7 cellular contexts compared by ENCODE assay signal in the genomic region with DNA sequence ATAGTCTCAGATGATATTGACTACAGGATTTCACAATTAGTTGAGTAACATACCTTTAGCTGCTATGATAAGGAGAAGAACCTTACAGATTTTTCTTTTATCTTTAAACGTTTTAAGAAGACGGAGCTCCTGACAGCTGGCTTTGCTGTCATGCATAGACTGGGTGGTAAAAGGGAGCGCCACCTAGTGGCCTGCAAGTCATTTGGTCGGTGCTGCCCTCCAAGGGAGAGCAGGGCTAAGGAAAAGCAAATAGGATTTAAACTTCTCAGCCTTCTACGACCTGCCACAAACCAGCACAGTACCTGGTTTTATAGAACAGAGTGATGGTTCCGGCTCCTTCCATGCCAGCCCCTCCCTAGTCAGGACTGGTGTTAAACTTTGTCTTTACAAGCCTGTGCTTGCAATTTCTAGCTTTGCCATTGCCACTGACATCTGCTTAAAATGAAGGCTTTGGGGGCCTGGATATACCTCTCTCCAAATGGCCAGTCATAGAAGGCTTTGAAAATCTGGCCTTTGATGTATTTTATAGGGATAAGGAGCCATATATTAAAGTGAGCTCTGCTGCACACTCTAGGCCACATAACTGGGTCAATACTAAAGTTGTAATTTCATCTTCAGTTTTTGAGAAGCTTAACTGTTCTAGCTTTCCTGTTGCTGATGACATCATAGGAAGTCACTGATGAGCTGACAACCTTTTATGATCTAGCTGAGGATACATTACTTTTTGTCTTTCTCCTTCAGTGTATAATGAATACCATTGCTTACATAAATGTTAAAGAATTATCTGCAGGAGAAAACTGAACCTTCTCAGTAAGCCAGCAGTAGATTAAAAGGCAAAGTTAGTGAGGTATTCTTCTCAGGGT. TPM values are rescaled to one million over a fixed set of nuclear protein-coding genes. Genes with fewer than 3 reads are reported as not detected.
DNase-seq lines count a peak whose midpoint lies in the region; ATAC-seq and TF ChIP-seq lines count a peak whose summit lies in the region.

No MANE protein-coding gene starts in this region.

- ATAC-seq in HCT116 (peak; percentile 97), right cardiac atrium (peak; percentile 74 to 85)

- no peaks in the 10 kb centered on the region for H3K79me2 ChIP-seq in HCT116 (ENCODE audit: insufficient read depth, low read length)
- H3K79me2 ChIP-seq in SK-N-SH (ENCODE audit: insufficient read depth): no peaks in the 10 kb centered on the region

- H3K4me1 ChIP-seq in HCT116 (ENCODE audit: control insufficient read depth in 1 of 2, insufficient read depth in 2 of 2, low read length in 2 of 2) (no peaks in the 10 kb centered on the region), SK-N-SH (ENCODE audit: control insufficient read depth in 1 of 2, insufficient read depth in 2 of 2, low read depth in 1 of 2, low read length in 1 of 2) (peaks cover 11 to 12% of the 10 kb centered on the region in 2 experiments), right cardiac atrium (ENCODE audit: control insufficient read depth, insufficient read depth, low read length) (peaks cover 1% of the 10 kb centered on the region), sigmoid colon (peaks cover 0 to 41% (median 34%) of the 10 kb centered on the region in 4 donors)

- 5% methylated on average over 6 of the region's 6 CpGs for whole genome bisulfite sequencing in SK-N-SH (ENCODE audit: low lambda C conversion rate)
- 12% methylated on average over 6 of the region's 6 CpGs for WGBS in right cardiac atrium
- 4 to 9% methylated on average over 6 of the region's 6 CpGs for WGBS in sigmoid colon, 2 donors

- H3K9me2 ChIP-seq in HCT116 (ENCODE audit: insufficient read depth): no peaks in the 10 kb centered on the region
- no peaks in the 10 kb centered on the region for H3K9me2 ChIP-seq in SK-N-SH

- H4K20me1 ChIP-seq in HCT116 (ENCODE audit: insufficient read depth): no peaks in the 10 kb centered on the region
- no peaks in the 10 kb centered on the region for H4K20me1 ChIP-seq in SK-N-SH (ENCODE audit: insufficient read depth)

- H3K27me3 ChIP-seq in HCT116 (ENCODE audit: insufficient read depth, low read length) (no peaks in the 10 kb centered on the region), SK-N-SH (ENCODE audit: insufficient read depth) (no peaks in the 10 kb centered on the region), right cardiac atrium (ENCODE audit: control insufficient read depth, insufficient read depth) (no peaks in the 10 kb centered on the region), sigmoid colon (no peaks in the 10 kb centered on the region)

- TF ChIP-seq POLR2A in HCT116 (IDR thresholded peaks at IDR 0.05; ENCODE audit: borderline replicate concordance, extremely low read depth, insufficient read depth, insufficient read length): no peak
- TF ChIP-seq POLR2A in sigmoid colon (IDR thresholded peaks at IDR 0.05): no peak

- intact Hi-C loops in HCT116 (cut with micrococcal nuclease) (loop anchor here (1.0 to 5.0 kb wide), 2 partner anchors 188 to 1014 kb away; no protein-coding TSS in a partner anchor), right cardiac atrium (cut with DNase I) (loop anchor here in 3 of 4 donors (5.0 to 10.0 kb wide), 3 partner anchors 186 to 582 kb away; no protein-coding TSS in a partner anchor), sigmoid colon (cut with DNase I) (loop anchor here (1.0 to 5.0 kb wide), 2 partner anchors 188 to 584 kb away; no protein-coding TSS in a partner anchor)

- TF ChIP-seq RAD21 in HCT116 (IDR thresholded peaks at IDR 0.05; ENCODE audit: low read depth) (peak; percentile 47), SK-N-SH (IDR thresholded peaks at IDR 0.05; ENCODE audit: low read length) (peak; percentile 74)

- no peak overlapping the region for H3K9ac ChIP-seq in HCT116 (ENCODE audit: low read length)
- H3K9ac ChIP-seq in SK-N-SH: no peak overlapping the region

- RAD21 ChIA-PET in HCT116 (lab: Charles Lee; ENCODE audit: low non-redundant PET in 1 of 2, low total read pairs in 2 of 2, uncharacterized antibody in 2 of 2, unreplicated experiment in 2 of 2): interaction anchor here (0.5 to 1.1 kb wide), 4 partner anchors 188 to 570 kb away, joined by 3 read pairs; no protein-coding TSS in a partner anchor

- H3K27ac ChIP-seq in HCT116 (ENCODE audit: low read depth, low read length): no peak overlapping the region
- H3K27ac ChIP-seq in SK-N-SH (ENCODE audit: low read depth in 2 of 2, low read length in 1 of 2): no peak overlapping the region
- no peak overlapping the region for H3K27ac ChIP-seq in right cardiac atrium (ENCODE audit: low read length)
- peak overlapping the region in 3 of 4 donors; percentile 11 to 39 (median 35) for H3K27ac ChIP-seq in sigmoid colon

- DNase-seq in HCT116 (ENCODE audit: low read depth, low spot score) (peak; percentile 43), M059J (ENCODE audit: low read depth) (peak; percentile 75), SK-N-SH (peak; percentile 62), amniotic stem cell (lab: John Stamatoyannopoulos, UW) (peak; percentile 77), right cardiac atrium (peak; percentile 71 to 83 (median 83)), sigmoid colon (peak; percentile 86)

- TF ChIP-seq CTCF in GM12874 (IDR thresholded peaks at IDR 0.05; ENCODE audit: insufficient read depth, low read depth, low read length): peak; percentile 84
- TF ChIP-seq CTCF in HCT116 (IDR thresholded peaks at IDR 0.05 in 2 of 3, conservative IDR thresholded peaks at IDR 0.05 in 1 of 3; ENCODE audit: borderline replicate concordance in 1 of 3, insufficient read depth in 1 of 3, low read depth in 2 of 3, low read length in 2 of 3): peak; percentile 60 to 87 (median 82)
- peak; percentile 97 for TF ChIP-seq CTCF in SK-N-SH (IDR thresholded peaks at IDR 0.05)
- peak; percentile 33 to 91 (median 78) for TF ChIP-seq CTCF in sigmoid colon (IDR thresholded peaks at IDR 0.05)

- peaks cover 21% of the 10 kb centered on the region for H3F3A ChIP-seq in SK-N-SH (replicated peaks; ENCODE audit: insufficient read depth)

- H3K4me2 ChIP-seq in HCT116 (ENCODE audit: low read length) (no peak overlapping the region), SK-N-SH (no peak overlapping the region)

- POLR2A ChIA-PET in HCT116 (lab: Charles Lee) (no interaction called here), SK-N-SH (lab: Yijun Ruan, JAX) (no interaction called here)

- BruUV-seq in HCT116 (replicated peaks; lab: Mats Ljungman, UMichigan): no TSS peak

- H3K4me3 ChIP-seq in HCT116 (replicated peaks in 1 of 2; ENCODE audit: low read depth in 1 of 2, low read length in 2 of 2) (no peak overlapping the region), SK-N-SH (ENCODE audit: low read depth in 2 of 2, low read length in 1 of 2) (peak overlapping the region in 1 of 2 experiments; percentile 31; a peak in 1 of 4 replicates), right cardiac atrium (ENCODE audit: low read length) (no peak overlapping the region), sigmoid colon (no peak overlapping the region)

- TF ChIP-seq EP300 in SK-N-SH (IDR thresholded peaks at IDR 0.05; ENCODE audit: borderline replicate concordance in 1 of 2, low read depth in 1 of 2, low read length in 1 of 2) (no peak), sigmoid colon (IDR thresholded peaks at IDR 0.05) (no peak)

- no peaks in the 10 kb centered on the region for H3K36me3 ChIP-seq in HCT116 (ENCODE audit: control insufficient read depth in 1 of 2, insufficient read depth in 2 of 2, low read length in 2 of 2)
- H3K36me3 ChIP-seq in SK-N-SH (replicated peaks in 1 of 2; ENCODE audit: control insufficient read depth in 1 of 2, insufficient read depth in 2 of 2, low read length in 1 of 2): no peaks in the 10 kb centered on the region
- no peaks in the 10 kb centered on the region for H3K36me3 ChIP-seq in sigmoid colon

- CTCF ChIA-PET in HCT116 (lab: Charles Lee): interaction anchor here (0.8 to 1.5 kb wide), 5 partner anchors 8 to 632 kb away, joined by 3 to 9 read pairs (median 5); no protein-coding TSS in a partner anchor
- CTCF ChIA-PET in SK-N-SH (lab: Yijun Ruan, JAX): interaction anchor here (0.6 to 5.9 kb wide), 61 partner anchors 10 to 1016 kb away, joined by 3 to 54 read pairs (median 3); a partner anchor contains a TSS

- H2AFZ ChIP-seq in HCT116 (ENCODE audit: low read depth, low read length, poor library complexity, severe bottlenecking) (no peak overlapping the region), SK-N-SH (ENCODE audit: low read depth) (peak overlapping the region; percentile 67)

- H3K9me3 ChIP-seq in HCT116 (ENCODE audit: control insufficient read depth in 1 of 2, insufficient read depth in 1 of 2, low read depth in 1 of 2, low read length in 2 of 2): no peaks in the 10 kb centered on the region
- no peaks in the 10 kb centered on the region for H3K9me3 ChIP-seq in SK-N-SH
- H3K9me3 ChIP-seq in right cardiac atrium (ENCODE audit: control insufficient read depth, low read length): no peaks in the 10 kb centered on the region
- no peaks in the 10 kb centered on the region for H3K9me3 ChIP-seq in sigmoid colon

TF ChIP-seq in HCT116, 20 proteins besides CTCF, POLR2A, EP300 and RAD21 (continues in another document):
- TF ChIP-seq JUND (IDR thresholded peaks at IDR 0.05): no peak
- TF ChIP-seq, protein P1, sequence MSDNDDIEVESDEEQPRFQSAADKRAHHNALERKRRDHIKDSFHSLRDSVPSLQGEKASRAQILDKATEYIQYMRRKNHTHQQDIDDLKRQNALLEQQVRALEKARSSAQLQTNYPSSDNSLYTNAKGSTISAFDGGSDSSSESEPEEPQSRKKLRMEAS (IDR thresholded peaks at IDR 0.05): no peak

TF ChIP-seq in SK-N-SH, 30 proteins besides CTCF, POLR2A, EP300 and RAD21 (continues in another document):
- TF ChIP-seq CHD2 (IDR thresholded peaks at IDR 0.05; ENCODE audit: low read length, partially characterized antibody) (peak; percentile 22), SMC3 (IDR thresholded peaks at IDR 0.05; ENCODE audit: low read depth, low read length) (peak; percentile 83), TCF12 (IDR thresholded peaks at IDR 0.05) (0 out of 2 replicates have a peak, but pooled peaks have one; percentile 13)
- TF ChIP-seq, protein P2, sequence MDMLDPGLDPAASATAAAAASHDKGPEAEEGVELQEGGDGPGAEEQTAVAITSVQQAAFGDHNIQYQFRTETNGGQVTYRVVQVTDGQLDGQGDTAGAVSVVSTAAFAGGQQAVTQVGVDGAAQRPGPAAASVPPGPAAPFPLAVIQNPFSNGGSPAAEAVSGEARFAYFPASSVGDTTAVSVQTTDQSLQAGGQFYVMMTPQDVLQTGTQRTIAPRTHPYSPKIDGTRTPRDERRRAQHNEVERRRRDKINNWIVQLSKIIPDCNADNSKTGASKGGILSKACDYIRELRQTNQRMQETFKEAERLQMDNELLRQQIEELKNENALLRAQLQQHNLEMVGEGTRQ (IDR thresholded peaks at IDR 0.05; ENCODE audit: borderline replicate concordance, low read depth, low read length): no peak

RNA-seq across cellular contexts. Expression of a gene that starts 31.1 kb away (rescaled TPM):
- total RNA-seq in HCT116 (2021; ENCODE audit: unreplicated experiment) (not detected), right cardiac atrium (1 to 10 TPM; 2.2 to 5.0 (median 4.0) TPM), sigmoid colon (10 to 100 TPM in 2 of 4 donors, 1 to 10 TPM in 2; 6.5 to 13.6 (median 10.0) TPM)
- not detected in 2 replicates for polyA plus RNA-seq in HCT116 (2012)
- total RNA-seq in M059J (2014; rRNA removed; shearing (Covaris generic)): 4.2 and 7.7 TPM in 2 replicates
- polyA plus RNA-seq in SK-N-SH (2012; rRNA removed) (114 and 163 TPM in 2 replicates), right cardiac atrium (1.2 TPM), sigmoid colon (1 to 10 TPM; 1.4 to 3.7 (median 2.4) TPM)
- 59.3 and 94.0 TPM in 2 replicates for polyA plus RNA-seq in SK-N-SH (2012; cell fraction: cytosol; rRNA removed)
- 215 and 304 TPM in 2 replicates for polyA plus RNA-seq in SK-N-SH (2012; cell fraction: nucleus; rRNA removed)

Comparison
In these comparisons a context has a peak if more than half of its experiments do, and no peak if none do; other contexts are left out.
1. H3K27ac ChIP-seq: peak in sigmoid colon (3 of 4); none in HCT116 (single experiment), SK-N-SH (0 of 2) and right cardiac atrium (single experiment).
2. Peak in every context shown above with its lines, with median percentiles within 50 percentile points of each other: CTCF ChIP-seq and DNase-seq.